In the genomic region with DNA sequence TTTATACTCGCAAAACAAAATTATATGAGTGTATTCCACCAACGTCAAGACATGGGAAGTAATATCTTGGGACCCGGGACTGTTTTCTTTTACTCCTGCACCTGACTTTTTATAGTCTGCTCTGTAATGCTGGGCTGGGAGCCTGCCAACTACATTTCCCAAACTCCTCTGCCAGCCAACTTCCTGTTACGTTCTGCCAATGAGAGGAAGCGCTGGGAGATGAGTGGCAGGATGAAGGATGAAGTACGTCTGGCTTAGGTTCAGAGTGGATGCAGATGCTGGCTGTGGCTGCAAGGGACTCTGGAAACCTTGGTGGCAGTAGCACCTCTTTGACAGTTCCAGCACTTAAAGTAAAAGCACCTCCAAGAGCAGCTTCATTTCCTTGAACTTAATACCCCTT, we compare ENCODE assay signal across 10 cellular contexts. TPM values are rescaled to one million over a fixed set of nuclear protein-coding genes. Genes with fewer than 3 reads are reported as not detected.
DNase-seq lines count a peak whose midpoint lies in the region; ATAC-seq and TF ChIP-seq lines count a peak whose summit lies in the region.
"Had no signal": no experiment of that assay in that cellular context is flagged by ENCODE, and none has a peak within 500 bp of the region (broad histone marks: within the 10 kb centered on the region; RNA-seq: fewer than 3 reads in every experiment).

No MANE protein-coding gene starts in this region.

- TF ChIP-seq POLR2A in gastrocnemius medialis (IDR thresholded peaks at IDR 0.05): no peak

- intact Hi-C loops in PC-3 (cut with micrococcal nuclease) (no loop called here), gastrocnemius medialis (cut with DNase I; ENCODE audit: low total_unique reads) (no loop called here)
- intact Hi-C loops in CD4-positive, alpha-beta T cell (cut with DNase I, micrococcal nuclease): no loop called here

- H3K27ac ChIP-seq in PC-3 (ENCODE audit: low read length) (no peak overlapping the region), gastrocnemius medialis (peak overlapping the region; percentile 4 to 43 (median 17))
- no peak overlapping the region for H3K27ac ChIP-seq in CD4-positive, alpha-beta T cell (ENCODE audit: low read depth, low read length)

- H3K4me3 ChIP-seq in PC-3 (ENCODE audit: low read length) (no peak overlapping the region), gastrocnemius medialis (no peak overlapping the region)

- H3K36me3 Mint-ChIP-seq in CD4-positive, alpha-beta T cell (ENCODE audit: low read depth): peaks cover 88% of the 10 kb centered on the region

- ATAC-seq in PC-3 (no peak; the same call in 1 of the 2 replicates), gastrocnemius medialis (peak; percentile 64 to 88), HG03108 (IDR thresholded peaks at IDR 0.05; ENCODE audit: unreplicated experiment) (no peak)
- no peak for ATAC-seq in CD4-positive, alpha-beta T cell (ENCODE audit: poor library complexity)

- no peak overlapping the region for H3K4me2 ChIP-seq in PC-3 (ENCODE audit: low read length)

- H3F3A ChIP-seq in PC-3 (ENCODE audit: low read length, unreplicated experiment): no peaks in the 10 kb centered on the region

- H3K4me1 Mint-ChIP-seq in CD4-positive, alpha-beta T cell (ENCODE audit: low read depth): peaks cover 34% of the 10 kb centered on the region

- H2AFZ ChIP-seq in PC-3 (ENCODE audit: low read length): no peak overlapping the region

- no peaks in the 10 kb centered on the region for H3K9me2 ChIP-seq in PC-3 (replicated peaks; ENCODE audit: low read length)

- BruUV-seq in PC-3 (replicated peaks; lab: Mats Ljungman, UMichigan): no TSS peak

- in situ Hi-C loops in gastrocnemius medialis (cut with MboI; ENCODE audit: low sequenced_read_pairs in 4 of 4): no loop called here

- H4K20me1 ChIP-seq in PC-3 (ENCODE audit: low read length): no peaks in the 10 kb centered on the region

- no peak overlapping the region for H3K27ac Mint-ChIP-seq in CD4-positive, alpha-beta T cell

- H3K9me3 Mint-ChIP-seq in CD4-positive, alpha-beta T cell: no peaks in the 10 kb centered on the region
- H3K9me3 Mint-ChIP-seq: activated B cell treated with CpG ODN at 0.5 μM for 24 hours had no signal

- no peaks in the 10 kb centered on the region for H3K79me2 ChIP-seq in PC-3 (ENCODE audit: low read length)

- CTCF ChIA-PET in PC-3 (lab: Charles Lee): no interaction called here
- CTCF ChIA-PET in CD4-positive, alpha-beta T cell (lab: Charles Lee): no interaction called here

- TF ChIP-seq CTCF in PC-3 (conservative IDR thresholded peaks at IDR 0.05; ENCODE audit: low read depth, low read length): no peak
- TF ChIP-seq CTCF in gastrocnemius medialis (IDR thresholded peaks at IDR 0.05 in 4 of 5, conservative IDR thresholded peaks at IDR 0.05 in 1 of 5): no peak
- no peak for TF ChIP-seq CTCF in CD4-positive, alpha-beta T cell (IDR thresholded peaks at IDR 0.05)

- H3K9ac ChIP-seq in PC-3 (ENCODE audit: low read length): no peak overlapping the region

- POLR2A ChIA-PET in PC-3 (lab: Charles Lee; ENCODE audit: unreplicated experiment): no interaction called here
- POLR2A ChIA-PET in CD4-positive, alpha-beta T cell (lab: Charles Lee): no interaction called here

- no peaks in the 10 kb centered on the region for H3K27me3 Mint-ChIP-seq in CD4-positive, alpha-beta T cell
- H3K27me3 Mint-ChIP-seq: activated B cell treated with CpG ODN at 0.5 μM for 24 hours had no signal

- H3K4me1 ChIP-seq in PC-3 (ENCODE audit: insufficient read depth, low read length) (no peaks in the 10 kb centered on the region), gastrocnemius medialis (peaks cover 15 to 17% of the 10 kb centered on the region in 2 donors)

- H3K9me3 ChIP-seq in PC-3 (ENCODE audit: low read length) (no peaks in the 10 kb centered on the region), gastrocnemius medialis (no peaks in the 10 kb centered on the region)
- H3K9me3 ChIP-seq in CD4-positive, alpha-beta T cell (ENCODE audit: control insufficient read depth, low read length): no peaks in the 10 kb centered on the region

- H3K27me3 ChIP-seq in PC-3 (ENCODE audit: low read length): no peaks in the 10 kb centered on the region
- H3K27me3 ChIP-seq in gastrocnemius medialis: no peaks in the 10 kb centered on the region
- no peaks in the 10 kb centered on the region for H3K27me3 ChIP-seq in CD4-positive, alpha-beta T cell (ENCODE audit: control insufficient read depth, insufficient read depth, low read length)

- H3K36me3 ChIP-seq in PC-3 (ENCODE audit: low read depth, low read length) (peaks cover 59% of the 10 kb centered on the region; the same call in 1 of the 2 replicates), gastrocnemius medialis (peaks cover 0 to 82% of the 10 kb centered on the region in 2 donors)

- DNase-seq in SIG-M5 treated with dmso at 0.1 percent for 504 hours (lab: John Stamatoyannopoulos, UW; ENCODE audit: unreplicated experiment) (peak; percentile 36), SIG-M5 (lab: John Stamatoyannopoulos, UW) (no peak), PC-3 (peak; percentile 50), glomerular endothelial cell (ENCODE audit: extremely low read depth, low read depth, low spot score) (peak; percentile 27), gastrocnemius medialis (peak; percentile 44 to 75), GDM1 (lab: John Stamatoyannopoulos, UW) (no peak)
- no peak for DNase-seq in CD4-positive, alpha-beta T cell
- DNase-seq: activated B cell treated with CpG ODN at 0.5 μM for 24 hours, KG1 had no signal

- H3K4me3 Mint-ChIP-seq in CD4-positive, alpha-beta T cell: no peak overlapping the region
- H3K4me3 Mint-ChIP-seq: activated B cell treated with CpG ODN at 0.5 μM for 24 hours had no signal

RNA-seq across cellular contexts. Expression of gene USP24, which starts 59.6 kb away (rescaled TPM):
- total RNA-seq in PC-3 (2014; rRNA removed) (29.1 and 38.5 TPM in 2 replicates), glomerular endothelial cell (23.5 and 28.2 TPM in 2 replicates), gastrocnemius medialis (100 to 1,000 TPM in 1 of 4 donors, 10 to 100 TPM in 3; 77.3 to 102 (median 90.8) TPM)
- 10 to 100 TPM; 68.6 to 76.3 TPM for total RNA-seq in CD4-positive, alpha-beta T cell

Comparison
In these comparisons a context has a peak if more than half of its experiments do, and no peak if none do; other contexts are left out.
1. DNase-seq: peak in SIG-M5 treated with dmso at 0.1 percent for 504 hours (single experiment), PC-3 (single experiment), glomerular endothelial cell (single experiment) and gastrocnemius medialis (2 of 2); none in SIG-M5 (single experiment), GDM1 (single experiment) and CD4-positive, alpha-beta T cell (0 of 10).
2. ATAC-seq: peak in gastrocnemius medialis (2 of 2); none in PC-3 (single experiment), CD4-positive, alpha-beta T cell (single experiment) and HG03108 (single experiment).
3. H3K27ac ChIP-seq: peak in gastrocnemius medialis (4 of 4); none in PC-3 (single experiment) and CD4-positive, alpha-beta T cell (single experiment).